ENCODE assay signal across 1 cellular context in genomic region chr1:62906428-62906886, GRCh38.
TF ChIP-seq lines count a peak whose summit lies in the region.

No MANE protein-coding gene starts in this region.

TF ChIP-seq in A549, 52 proteins besides CTCF, POLR2A, EP300 and RAD21 (continued from another document):
- no peak for TF ChIP-seq HOXA7 (CRISPR knock-in tag; IDR thresholded peaks at IDR 0.05)
- TF ChIP-seq HMGXB4 (CRISPR knock-in tag; IDR thresholded peaks at IDR 0.05; ENCODE audit: borderline replicate concordance): no peak
